Comparison of ENCODE assay signal across 8 cellular contexts in genomic region chr3:50088725-50089602, GRCh38. TPM values are rescaled to one million over a fixed set of nuclear protein-coding genes. Genes with fewer than 3 reads are reported as not detected.
DNase-seq lines count a peak whose midpoint lies in the region; ATAC-seq lines count a peak whose summit lies in the region.

Gene RBM5, plus strand, starts transcription at chr3:50088919. Its CDS starts 1,516 bp downstream, at chr3:50090435.

- no peaks in the 10 kb centered on the region for H3K9me3 ChIP-seq in Karpas-422 (ENCODE audit: low read length)

- H3K4me1 ChIP-seq in Karpas-422 (ENCODE audit: low read length), result peaks cover 18% of the 10 kb centered on the region

- peaks cover 11 to 18% of the 10 kb centered on the region in 2 donors for H3K36me3 Mint-ChIP-seq in naive B cell
- peaks cover 24% of the 10 kb centered on the region for H3K36me3 Mint-ChIP-seq in stimulated activated memory B cell treated with anti-CD40 and anti-IgM and Interleukin-4, amounts not matched to agents 10 μg/mL and 1 μg/mL and 100 μg/mL, for 72 hours

- peak within 1 kb of the TSS; percentile 96 to 99 (median 98) for H3K27ac Mint-ChIP-seq in naive B cell
- peak within 1 kb of the TSS; percentile 100 for H3K27ac Mint-ChIP-seq in stimulated activated memory B cell treated with anti-CD40 and anti-IgM and Interleukin-4, amounts not matched to agents 10 μg/mL and 1 μg/mL and 100 μg/mL, for 72 hours

- peak within 1 kb of the TSS; percentile 99 for H3K4me3 ChIP-seq in Karpas-422 (ENCODE audit: low read length)

- ATAC-seq in GM21786 (IDR thresholded peaks at IDR 0.05; ENCODE audit: unreplicated experiment) (peak; percentile 98), naive B cell (ENCODE audit: low read depth in 2 of 2) (peak; percentile 99)
- peak; percentile 100 for ATAC-seq in stimulated activated memory B cell treated with anti-CD40 and anti-IgM and Interleukin-4, amounts not matched to agents 10 μg/mL and 1 μg/mL and 100 μg/mL, for 72 hours

- H3K4me1 Mint-ChIP-seq in naive B cell, result peaks cover 16 to 36% (median 21%) of the 10 kb centered on the region in 3 donors
- peaks cover 29% of the 10 kb centered on the region for H3K4me1 Mint-ChIP-seq in stimulated activated memory B cell treated with anti-CD40 and anti-IgM and Interleukin-4, amounts not matched to agents 10 μg/mL and 1 μg/mL and 100 μg/mL, for 72 hours

- H3K27me3 ChIP-seq in Karpas-422 (ENCODE audit: low read length), result no peaks in the 10 kb centered on the region

- peak within 1 kb of the TSS; percentile 98 for H3K9ac ChIP-seq in Karpas-422 (ENCODE audit: low read length)

- H2AFZ ChIP-seq in Karpas-422 (ENCODE audit: low read length), result peak within 1 kb of the TSS; percentile 77; the same call in 1 of the 2 replicates

- H3K79me2 ChIP-seq in Karpas-422 (ENCODE audit: low read length), result peaks cover 39% of the 10 kb centered on the region

- H3K4me3 Mint-ChIP-seq in naive B cell, result peak within 1 kb of the TSS; percentile 92 to 99 (median 96)
- H3K4me3 Mint-ChIP-seq in stimulated activated memory B cell treated with anti-CD40 and anti-IgM and Interleukin-4, amounts not matched to agents 10 μg/mL and 1 μg/mL and 100 μg/mL, for 72 hours, result peak within 1 kb of the TSS; percentile 97

- no peaks in the 10 kb centered on the region for H3K27me3 Mint-ChIP-seq in naive B cell
- no peaks in the 10 kb centered on the region for H3K27me3 Mint-ChIP-seq in stimulated activated memory B cell treated with anti-CD40 and anti-IgM and Interleukin-4, amounts not matched to agents 10 μg/mL and 1 μg/mL and 100 μg/mL, for 72 hours

- peak within 1 kb of the TSS; percentile 78 for H3K27ac ChIP-seq in Karpas-422 (ENCODE audit: low read length)

- DNase-seq in DMS79 (lab: John Stamatoyannopoulos, UW) (peak; percentile 67), Karpas-422 (peak; percentile 97), RPMI8226 (peak; percentile 94), fibroblast of gingiva (ENCODE audit: low read depth) (peak; percentile 89), naive B cell (peak; percentile 89)
- peak; percentile 83 to 86 for DNase-seq in activated T-helper 1 cell treated with anti-CD3 and anti-CD28 coated beads, Interleukin-2, amount 50 U/mL, for 16 hours (ENCODE audit: low read depth in 1 of 2, low spot score in 1 of 2)

- peaks cover 30% of the 10 kb centered on the region for H3K36me3 ChIP-seq in Karpas-422 (ENCODE audit: insufficient read depth, low read length)

- no peaks in the 10 kb centered on the region for H3K9me3 Mint-ChIP-seq in naive B cell
- no peaks in the 10 kb centered on the region for H3K9me3 Mint-ChIP-seq in stimulated activated memory B cell treated with anti-CD40 and anti-IgM and Interleukin-4, amounts not matched to agents 10 μg/mL and 1 μg/mL and 100 μg/mL, for 72 hours

- peak within 1 kb of the TSS; percentile 84 for H3K4me2 ChIP-seq in Karpas-422 (ENCODE audit: low read depth, low read length, poor library complexity, severe bottlenecking)

- H4K20me1 ChIP-seq in Karpas-422 (ENCODE audit: insufficient read depth, low read depth, low read length), result peaks cover 6% of the 10 kb centered on the region; the same call in 1 of the 2 replicates

- no peaks in the 10 kb centered on the region for H3K9me2 ChIP-seq in Karpas-422 (replicated peaks; ENCODE audit: insufficient read depth, low read length)

RNA-seq across cellular contexts. Expression of gene RBM5, which starts in this region (rescaled TPM):
- 179 and 239 TPM in 2 replicates for total RNA-seq in Karpas-422 (2014; rRNA removed; shearing (Covaris generic); ENCODE audit: low replicate concordance)
- 10 to 100 TPM; 33.9 to 88.8 (median 37.7) TPM for polyA plus RNA-seq in naive B cell (ENCODE audit: low read depth in 6 of 6)

Comparison
In these comparisons a context has a peak if more than half of its experiments do, and no peak if none do; other contexts are left out.
1. Peak in every context shown above with its lines: DNase-seq, ATAC-seq, H3K4me3 ChIP-seq and H3K27ac ChIP-seq.